8 cellular contexts compared by ENCODE assay signal in genomic region chr1:20732588-20733360, GRCh38. TPM values are rescaled to one million over a fixed set of nuclear protein-coding genes. Genes with fewer than 3 reads are reported as not detected.
DNase-seq lines count a peak whose midpoint lies in the region; ATAC-seq and TF ChIP-seq lines count a peak whose summit lies in the region.

Gene SH2D5, minus strand, starts transcription at chr1:20732703. Its CDS starts 4,659 bp downstream, at chr1:20728044.

- ATAC-seq in GM19395 (IDR thresholded peaks at IDR 0.05; ENCODE audit: unreplicated experiment) (peak; percentile 63), gastroesophageal sphincter (peak; percentile 83)

- TF ChIP-seq POLR2A in gastroesophageal sphincter (IDR thresholded peaks at IDR 0.05) = no peak

- H3K27me3 Mint-ChIP-seq in CD4-positive, alpha-beta memory T cell = peaks cover 3 to 19% of the 10 kb centered on the region in 2 donors
- peaks cover 32% of the 10 kb centered on the region for H3K27me3 Mint-ChIP-seq in activated naive CD4-positive, alpha-beta T cell treated with anti-CD3 and anti-CD28 coated beads for 36 hours (ENCODE audit: low read depth)

- H3K4me1 Mint-ChIP-seq in CD4-positive, alpha-beta memory T cell = peaks cover 10 to 23% (median 13%) of the 10 kb centered on the region in 4 donors
- peaks cover 10% of the 10 kb centered on the region for H3K4me1 Mint-ChIP-seq in activated naive CD4-positive, alpha-beta T cell treated with anti-CD3 and anti-CD28 coated beads for 36 hours (ENCODE audit: low read depth)

- peak within 1 kb of the TSS in 6 of 7 donors; percentile 54 to 85 (median 77) for H3K27ac Mint-ChIP-seq in CD4-positive, alpha-beta memory T cell
- H3K27ac Mint-ChIP-seq in activated naive CD4-positive, alpha-beta T cell treated with anti-CD3 and anti-CD28 coated beads for 36 hours = no peak within 1 kb of the TSS

- intact Hi-C loops in CD4-positive, alpha-beta memory T cell (cut with micrococcal nuclease) = loop anchor here (1.0 to 5.0 kb wide), 4 partner anchors 14 to 463 kb away; partner anchors contain the start of genes HP1BP3 and KIF17
- intact Hi-C loops in activated naive CD4-positive, alpha-beta T cell treated with anti-CD3 and anti-CD28 coated beads for 36 hours (cut with micrococcal nuclease) = loop anchor here (1.0 kb wide), 4 partner anchors 36 to 443 kb away; no protein-coding TSS in a partner anchor

- peaks cover 0 to 2% (median 0%) of the 10 kb centered on the region in 8 donors for H3K9me3 Mint-ChIP-seq in CD4-positive, alpha-beta memory T cell
- H3K9me3 Mint-ChIP-seq in activated naive CD4-positive, alpha-beta T cell treated with anti-CD3 and anti-CD28 coated beads for 36 hours = no peaks in the 10 kb centered on the region

- WGBS in gastroesophageal sphincter (ENCODE audit: low coverage in 1 of 2), 2 donors = 0 to 4% methylated on average over 6 to 7 of the region's 38 CpGs

- H3K36me3 ChIP-seq in CD4-positive, alpha-beta memory T cell (ENCODE audit: insufficient read depth, low read length) = no peaks in the 10 kb centered on the region
- H3K36me3 ChIP-seq in gastroesophageal sphincter = peaks cover 0 to 10% of the 10 kb centered on the region in 2 donors
- peaks cover 3 to 14% (median 8%) of the 10 kb centered on the region in 5 donors for H3K36me3 ChIP-seq in subcutaneous abdominal adipose tissue (ENCODE audit: control insufficient read depth in 5 of 5, insufficient read depth in 5 of 5, low read length in 5 of 5)

- peak; percentile 54 to 87 (median 63) for DNase-seq in CD4-positive, alpha-beta memory T cell
- DNase-seq in HuH-7 (ENCODE audit: low spot score) = peak; percentile 70
- peak; percentile 9 for DNase-seq in SIG-M5 (lab: John Stamatoyannopoulos, UW)
- peak; percentile 88 for DNase-seq in activated naive CD4-positive, alpha-beta T cell treated with anti-CD3 and anti-CD28 coated beads for 36 hours
- DNase-seq in non-pigmented ciliary epithelial cell (ENCODE audit: low read depth) = peak; percentile 91

- peaks cover 17% of the 10 kb centered on the region for H3K4me1 ChIP-seq in CD4-positive, alpha-beta memory T cell (ENCODE audit: insufficient read depth, low read length)
- H3K4me1 ChIP-seq in gastroesophageal sphincter (peaks cover 0 to 30% (median 12%) of the 10 kb centered on the region in 3 donors), subcutaneous abdominal adipose tissue (ENCODE audit: control insufficient read depth in 5 of 5, insufficient read depth in 5 of 5, low read length in 5 of 5) (peaks cover 2 to 24% (median 21%) of the 10 kb centered on the region in 5 donors)

- peak within 1 kb of the TSS in 4 of 5 donors; percentile 39 to 70 (median 40) for H3K9ac ChIP-seq in subcutaneous abdominal adipose tissue (ENCODE audit: low read length in 5 of 5)

- no peak for TF ChIP-seq EP300 in gastroesophageal sphincter (IDR thresholded peaks at IDR 0.05)

- CTCF ChIA-PET in CD4-positive, alpha-beta memory T cell (lab: Charles Lee; ENCODE audit: partially characterized antibody) = interaction anchor here (1.2 to 2.2 kb wide), 5 partner anchors 11 to 537 kb away, joined by 3 to 12 read pairs (median 4); no protein-coding TSS in a partner anchor
- CTCF ChIA-PET in activated naive CD4-positive, alpha-beta T cell treated with anti-CD3 and anti-CD28 coated beads for 36 hours (lab: Charles Lee) = interaction anchor here (1.4 to 2.5 kb wide), 2 partner anchors 17 to 36 kb away, joined by 3 to 10 read pairs; no protein-coding TSS in a partner anchor

- H3K27ac ChIP-seq in CD4-positive, alpha-beta memory T cell (ENCODE audit: low read depth, low read length) = no peak within 1 kb of the TSS
- peak within 1 kb of the TSS in 3 of 4 donors; percentile 66 to 81 (median 74) for H3K27ac ChIP-seq in gastroesophageal sphincter
- no peak within 1 kb of the TSS for H3K27ac ChIP-seq in subcutaneous abdominal adipose tissue (ENCODE audit: low read depth, low read length)

- no peaks in the 10 kb centered on the region for H3K27me3 ChIP-seq in CD4-positive, alpha-beta memory T cell (ENCODE audit: insufficient read depth, low read length)
- H3K27me3 ChIP-seq in gastroesophageal sphincter = peaks cover 39% of the 10 kb centered on the region
- H3K27me3 ChIP-seq in subcutaneous abdominal adipose tissue (ENCODE audit: control insufficient read depth in 5 of 5, insufficient read depth in 4 of 5, low read length in 5 of 5) = peaks cover 29 to 38% (median 35%) of the 10 kb centered on the region in 5 donors

- H3K4me3 Mint-ChIP-seq in CD4-positive, alpha-beta memory T cell = peak within 1 kb of the TSS; percentile 78 to 91 (median 88)
- peak within 1 kb of the TSS; percentile 79 for H3K4me3 Mint-ChIP-seq in activated naive CD4-positive, alpha-beta T cell treated with anti-CD3 and anti-CD28 coated beads for 36 hours

- peaks cover 4 to 10% of the 10 kb centered on the region in 2 donors for H3K36me3 Mint-ChIP-seq in CD4-positive, alpha-beta memory T cell
- H3K36me3 Mint-ChIP-seq in activated naive CD4-positive, alpha-beta T cell treated with anti-CD3 and anti-CD28 coated beads for 36 hours (ENCODE audit: low read depth) = peaks cover 6% of the 10 kb centered on the region

- H3K9me3 ChIP-seq in CD4-positive, alpha-beta memory T cell (ENCODE audit: control insufficient read depth in 1 of 2, low read length in 2 of 2) = no peaks in the 10 kb centered on the region
- H3K9me3 ChIP-seq in gastroesophageal sphincter (no peaks in the 10 kb centered on the region), subcutaneous abdominal adipose tissue (ENCODE audit: control insufficient read depth in 5 of 5, low read length in 5 of 5) (no peaks in the 10 kb centered on the region)

- POLR2A ChIA-PET in CD4-positive, alpha-beta memory T cell (lab: Charles Lee; ENCODE audit: partially characterized antibody) = interaction anchor here (0.6 to 2.3 kb wide), 4 partner anchors 15 to 54 kb away, joined by 4 to 7 read pairs (median 4); partner anchors contain the start of genes HP1BP3 and KIF17

- peak in 3 of 4 experiments; percentile 28 to 48 (median 33) for TF ChIP-seq CTCF in gastroesophageal sphincter (IDR thresholded peaks at IDR 0.05)

- peak within 1 kb of the TSS; percentile 68 to 69 for H3K4me3 ChIP-seq in CD4-positive, alpha-beta memory T cell (ENCODE audit: low read length in 2 of 2)
- H3K4me3 ChIP-seq in gastroesophageal sphincter = peak within 1 kb of the TSS; percentile 42 to 73
- H3K4me3 ChIP-seq in subcutaneous abdominal adipose tissue (ENCODE audit: low read depth in 1 of 5, low read length in 5 of 5) = peak within 1 kb of the TSS; percentile 57 to 80 (median 68)

RNA-seq across cellular contexts. Expression of gene SH2D5, which starts in this region (rescaled TPM):
- total RNA-seq in CD4-positive, alpha-beta memory T cell = under 1 TPM in 1 of 2 experiments, not detected in 1; 0.38 TPM
- not detected for polyA plus RNA-seq in CD4-positive, alpha-beta memory T cell
- under 1 TPM; 0.15 to 0.29 TPM for total RNA-seq in activated naive CD4-positive, alpha-beta T cell treated with anti-CD3 and anti-CD28 coated beads for 36 hours
- 1 to 10 TPM in 2 of 4 donors, under 1 TPM in 2; 0.47 to 6.9 (median 1.1) TPM for total RNA-seq in gastroesophageal sphincter

Comparison
In these comparisons a context has a peak if more than half of its experiments do, and no peak if none do; other contexts are left out.
1. Peak in DNase-seq and H3K4me3 ChIP-seq in CD4-positive, alpha-beta memory T cell; RNA of the gene not detected or under 1 TPM.
2. Peak in DNase-seq in activated naive CD4-positive, alpha-beta T cell treated with anti-CD3 and anti-CD28 coated beads for 36 hours; RNA of the gene not detected or under 1 TPM.
3. DNase-seq: peak in every context shown above with its lines; median percentile 91 in non-pigmented ciliary epithelial cell; 88 in activated naive CD4-positive, alpha-beta T cell treated with anti-CD3 and anti-CD28 coated beads for 36 hours; 70 in HuH-7; 63 in CD4-positive, alpha-beta memory T cell; 9 in SIG-M5.
4. H3K27ac ChIP-seq: peak in gastroesophageal sphincter (3 of 4); none in CD4-positive, alpha-beta memory T cell (single experiment) and subcutaneous abdominal adipose tissue (single experiment).
5. Peak in every context shown above with its lines, with median percentiles within 50 percentile points of each other: H3K4me3 ChIP-seq.